In the genomic region with DNA sequence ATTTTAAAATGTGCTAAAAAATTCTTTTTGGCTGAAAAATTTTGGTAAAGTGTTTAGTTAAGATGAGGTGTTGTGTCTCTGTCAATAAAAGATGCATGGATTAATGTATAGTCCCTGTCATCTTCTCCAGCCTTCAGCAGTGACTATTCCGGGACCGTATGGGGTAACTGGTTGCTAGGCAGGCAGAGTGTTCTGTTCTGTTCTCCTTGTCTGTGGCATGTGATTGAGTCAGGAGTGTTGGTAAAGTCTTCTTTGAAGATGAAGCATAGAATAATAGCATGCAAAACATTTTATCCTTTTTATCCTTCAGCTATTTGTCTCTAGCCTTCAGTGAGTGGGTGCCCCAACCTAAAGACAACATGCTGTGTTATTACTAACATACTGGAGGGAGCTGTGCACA, we compare ENCODE assay signal across 19 cellular contexts.
DNase-seq lines count a peak whose midpoint lies in the region; ATAC-seq and TF ChIP-seq lines count a peak whose summit lies in the region.
"Had no signal": no experiment of that assay in that cellular context is flagged by ENCODE, and none has a peak within 500 bp of the region (broad histone marks: within the 10 kb centered on the region; RNA-seq: fewer than 3 reads in every experiment).

No MANE protein-coding gene starts in this region.

- peaks cover 5% of the 10 kb centered on the region for H3K36me3 ChIP-seq in right atrium auricular region
- peaks cover 0 to 14% of the 10 kb centered on the region in 2 donors for H3K36me3 ChIP-seq in left lung
- H3K36me3 ChIP-seq: prostate gland had no signal

- H3K27ac ChIP-seq in right atrium auricular region (no peak overlapping the region), left lung (peak overlapping the region; percentile 20 to 79), substantia nigra (ENCODE audit: low read depth, low read length, poor library complexity, severe bottlenecking) (peak overlapping the region; percentile 54)
- H3K27ac ChIP-seq: coronary artery had no signal

- H3K4me3 ChIP-seq in right atrium auricular region (no peak overlapping the region), left lung (no peak overlapping the region)
- H3K4me3 ChIP-seq: coronary artery, prostate gland had no signal

- peaks cover 86% of the 10 kb centered on the region for H3K4me1 Mint-ChIP-seq in dendritic cell treated with granulocyte-macrophage colony-stimulating factor and Interleukin-4, amounts not matched to agents 40 ng/mL and 50 ng/mL, for 4 days (ENCODE audit: low read depth)

- TF ChIP-seq CTCF in right atrium auricular region (IDR thresholded peaks at IDR 0.05) (no peak), left lung (IDR thresholded peaks at IDR 0.05) (no peak)

- H3K27me3 Mint-ChIP-seq in dendritic cell treated with granulocyte-macrophage colony-stimulating factor and Interleukin-4, amounts not matched to agents 40 ng/mL and 50 ng/mL, for 4 days, result no peaks in the 10 kb centered on the region
- H3K27me3 Mint-ChIP-seq: activated naive CD4-positive, alpha-beta T cell treated with anti-CD3 and anti-CD28 coated beads, Interleukin-2, amount 50 U/mL, for 24 hours had no signal

- H3K9me3 ChIP-seq in right atrium auricular region (no peaks in the 10 kb centered on the region), left lung (no peaks in the 10 kb centered on the region)
- H3K9me3 ChIP-seq: prostate gland had no signal

- H3K9me3 Mint-ChIP-seq in dendritic cell treated with granulocyte-macrophage colony-stimulating factor and Interleukin-4, amounts not matched to agents 40 ng/mL and 50 ng/mL, for 4 days, result no peaks in the 10 kb centered on the region
- H3K9me3 Mint-ChIP-seq: activated naive CD4-positive, alpha-beta T cell treated with anti-CD3 and anti-CD28 coated beads, Interleukin-2, amount 50 U/mL, for 24 hours had no signal

- H3K27ac Mint-ChIP-seq in dendritic cell treated with granulocyte-macrophage colony-stimulating factor and Interleukin-4, amounts not matched to agents 40 ng/mL and 50 ng/mL, for 4 days, result peak overlapping the region; percentile 91
- H3K27ac Mint-ChIP-seq: activated naive CD4-positive, alpha-beta T cell treated with anti-CD3 and anti-CD28 coated beads, Interleukin-2, amount 50 U/mL, for 24 hours had no signal

- intact Hi-C loops in Right ventricle myocardium superior (cut with DNase I), result no loop called here
- intact Hi-C loops in dendritic cell treated with granulocyte-macrophage colony-stimulating factor and Interleukin-4, amounts not matched to agents 40 ng/mL and 50 ng/mL, for 4 days (cut with micrococcal nuclease), result loop anchor here (5.0 kb wide), 1 partner anchor 33 kb away; no protein-coding TSS in a partner anchor
- intact Hi-C loops in left lung (cut with DNase I), result no loop called here

- H3K4me1 ChIP-seq in right atrium auricular region, result peaks cover 0 to 58% of the 10 kb centered on the region in 2 donors
- H3K4me1 ChIP-seq in left lung, result peaks cover 33 to 99% of the 10 kb centered on the region in 2 donors

- peaks cover 53% of the 10 kb centered on the region for H3K36me3 Mint-ChIP-seq in dendritic cell treated with granulocyte-macrophage colony-stimulating factor and Interleukin-4, amounts not matched to agents 40 ng/mL and 50 ng/mL, for 4 days (ENCODE audit: low read depth)

- DNase-seq in Right ventricle myocardium superior, result no peak
- DNase-seq in right atrium auricular region (ENCODE audit: low spot score), result no peak
- no peak for DNase-seq in left lung
- peak in 1 of 49 donors; percentile 16 for DNase-seq in substantia nigra (lab: John Stamatoyannopoulos, UW)
- DNase-seq in T1000 (lab: John Stamatoyannopoulos, UW), result no peak
- DNase-seq in hippocampal formation (lab: John Stamatoyannopoulos, UW), result no peak
- DNase-seq: activated CD8-positive, alpha-beta memory T cell treated with anti-CD3 and anti-CD28 coated beads for 24 hours; activated T-cell treated with anti-CD3 and anti-CD28 coated beads, Interleukin-2, amount 50 U/mL, for 48 hours; EL; Karpas-422; NCI-H2081 treated with DMSO at 0.1 percent for 48 hours; stimulated activated CD4-positive, alpha-beta T cell treated with anti-CD3 and anti-CD28 coated beads, Interleukin-12 subunit alpha, Interleukin-12 subunit beta, amount 100 ng/mL, for 4 hours had no signal

- H3K27me3 ChIP-seq in right atrium auricular region, result no peaks in the 10 kb centered on the region
- no peaks in the 10 kb centered on the region for H3K27me3 ChIP-seq in left lung

- peak; percentile 43 for ATAC-seq in Right ventricle myocardium superior (ENCODE audit: poor library complexity)
- ATAC-seq in left lung, result no peak
- ATAC-seq in GM21381 (IDR thresholded peaks at IDR 0.05; ENCODE audit: unreplicated experiment), result no peak
- ATAC-seq: activated CD4-positive, CD25-positive, alpha-beta regulatory T cell treated with anti-CD3 and anti-CD28 coated beads, Interleukin-2, amount 50 U/mL, for 24 hours; HCT116 had no signal

- no peak overlapping the region for H3K4me3 Mint-ChIP-seq in dendritic cell treated with granulocyte-macrophage colony-stimulating factor and Interleukin-4, amounts not matched to agents 40 ng/mL and 50 ng/mL, for 4 days
- H3K4me3 Mint-ChIP-seq: activated naive CD4-positive, alpha-beta T cell treated with anti-CD3 and anti-CD28 coated beads, Interleukin-2, amount 50 U/mL, for 24 hours had no signal

Comparison
In these comparisons a context has a peak if more than half of its experiments do, and no peak if none do; other contexts are left out.
1. H3K27ac ChIP-seq: peak in left lung (2 of 2) and substantia nigra (single experiment); none in right atrium auricular region (0 of 2).